In the genomic region with DNA sequence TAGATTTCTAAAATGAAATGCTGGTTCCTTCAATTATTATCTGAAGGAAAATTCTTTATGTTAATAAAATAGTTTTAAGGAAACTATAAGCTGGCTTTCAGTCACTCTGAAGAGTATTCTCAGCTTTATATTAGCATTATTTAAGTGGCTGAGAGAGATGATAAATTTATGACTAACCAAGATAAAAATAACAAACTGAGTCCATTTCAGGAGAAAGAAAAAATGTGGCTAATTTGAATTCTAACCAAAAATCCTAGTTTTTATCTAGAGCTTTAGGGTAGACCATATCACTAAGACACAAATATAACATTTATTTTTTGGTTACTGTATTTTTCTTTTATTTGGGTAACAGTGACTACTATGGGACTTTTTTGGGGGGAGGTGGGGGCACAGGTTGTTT, we compare ENCODE assay signal across 1 cellular context.
TF ChIP-seq lines count a peak whose summit lies in the region.

No MANE protein-coding gene starts in this region.

TF ChIP-seq in HepG2, 621 proteins besides CTCF, POLR2A, EP300 and RAD21:
- TF ChIP-seq PAX8 (CRISPR knock-in tag; IDR thresholded peaks at IDR 0.05; ENCODE audit: borderline replicate concordance) (no peak), DNMT1 (CRISPR knock-in tag; IDR thresholded peaks at IDR 0.05) (no peak), ZFX (CRISPR knock-in tag; IDR thresholded peaks at IDR 0.05; ENCODE audit: low read depth) (no peak), ZNF446 (CRISPR knock-in tag; IDR thresholded peaks at IDR 0.05) (no peak), ZBTB38 (CRISPR knock-in tag; IDR thresholded peaks at IDR 0.05) (no peak)
